Comparison of ENCODE assay signal across 2 cellular contexts in the genomic region with DNA sequence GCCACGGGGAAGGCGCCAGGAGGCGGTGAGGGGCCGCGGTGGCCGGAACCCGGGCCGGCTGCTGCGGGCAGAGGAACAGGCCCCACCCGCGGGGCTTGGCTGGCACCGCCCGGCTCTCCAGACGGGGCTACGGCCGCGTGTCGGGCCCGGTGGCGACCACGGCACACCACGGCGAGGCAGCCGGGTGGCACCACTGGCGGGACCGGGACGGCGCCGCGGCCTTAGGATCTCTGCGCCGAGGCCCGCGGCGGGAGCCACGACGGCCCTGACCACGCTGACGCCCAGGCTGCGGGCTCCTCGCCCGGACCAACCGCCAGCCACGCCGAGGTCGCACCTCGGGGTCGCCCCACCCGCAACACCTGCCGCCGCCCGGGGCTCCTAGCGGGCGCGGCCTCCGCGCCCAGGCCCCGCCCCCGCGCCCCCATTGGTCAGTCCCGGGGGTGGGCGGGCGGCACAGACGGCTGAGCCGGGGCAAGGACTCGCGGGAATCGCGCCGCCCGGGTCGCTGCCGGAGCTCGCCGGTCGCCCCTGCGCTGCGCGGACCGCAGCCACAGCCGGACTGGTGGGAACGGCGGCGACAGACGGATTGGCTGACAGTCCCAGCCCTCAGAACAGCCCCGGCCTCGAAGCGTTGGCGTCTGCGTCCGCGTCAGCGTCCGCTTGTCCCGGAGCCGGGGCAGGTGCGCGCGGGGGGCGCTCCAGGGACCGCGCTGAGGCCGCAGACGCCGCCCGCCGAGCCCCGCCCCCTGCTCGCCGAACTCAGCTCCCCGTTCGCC.
TF ChIP-seq lines count a peak whose summit lies in the region.

A gene with protein sequence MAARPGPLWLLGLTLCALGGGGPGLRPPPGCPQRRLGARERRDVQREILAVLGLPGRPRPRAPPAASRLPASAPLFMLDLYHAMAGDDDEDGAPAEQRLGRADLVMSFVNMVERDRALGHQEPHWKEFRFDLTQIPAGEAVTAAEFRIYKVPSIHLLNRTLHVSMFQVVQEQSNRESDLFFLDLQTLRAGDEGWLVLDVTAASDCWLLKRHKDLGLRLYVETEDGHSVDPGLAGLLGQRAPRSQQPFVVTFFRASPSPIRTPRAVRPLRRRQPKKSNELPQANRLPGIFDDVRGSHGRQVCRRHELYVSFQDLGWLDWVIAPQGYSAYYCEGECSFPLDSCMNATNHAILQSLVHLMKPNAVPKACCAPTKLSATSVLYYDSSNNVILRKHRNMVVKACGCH (plus strand): TSS at position 491 of the 776 bp plus-strand sequence. CDS start 356 bp downstream, outside the sequence.

TF ChIP-seq in IMR-90, 13 proteins besides CTCF, POLR2A, EP300 and RAD21:
- TF ChIP-seq, protein P1, sequence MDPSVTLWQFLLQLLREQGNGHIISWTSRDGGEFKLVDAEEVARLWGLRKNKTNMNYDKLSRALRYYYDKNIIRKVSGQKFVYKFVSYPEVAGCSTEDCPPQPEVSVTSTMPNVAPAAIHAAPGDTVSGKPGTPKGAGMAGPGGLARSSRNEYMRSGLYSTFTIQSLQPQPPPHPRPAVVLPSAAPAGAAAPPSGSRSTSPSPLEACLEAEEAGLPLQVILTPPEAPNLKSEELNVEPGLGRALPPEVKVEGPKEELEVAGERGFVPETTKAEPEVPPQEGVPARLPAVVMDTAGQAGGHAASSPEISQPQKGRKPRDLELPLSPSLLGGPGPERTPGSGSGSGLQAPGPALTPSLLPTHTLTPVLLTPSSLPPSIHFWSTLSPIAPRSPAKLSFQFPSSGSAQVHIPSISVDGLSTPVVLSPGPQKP (IDR thresholded peaks at IDR 0.05; ENCODE audit: borderline replicate concordance, low read depth, low read length) = no peak
- TF ChIP-seq CEBPB (IDR thresholded peaks at IDR 0.05; ENCODE audit: low read depth, low read length) (no peak), NFE2L2 (IDR thresholded peaks at IDR 0.05; ENCODE audit: low read depth, low read length) (no peak), MAZ (IDR thresholded peaks at IDR 0.05; ENCODE audit: borderline replicate concordance, low read depth, low read length) (no peak), MXI1 (IDR thresholded peaks at IDR 0.05; ENCODE audit: borderline replicate concordance, low read depth, low read length) (no peak), CHD1 (IDR thresholded peaks at IDR 0.05; ENCODE audit: low read depth, low read length) (no peak), BHLHE40 (IDR thresholded peaks at IDR 0.05; ENCODE audit: low read depth, low read length) (no peak), FOS (IDR thresholded peaks at IDR 0.05; ENCODE audit: low read depth, low read length) (no peak), RFX5 (IDR thresholded peaks at IDR 0.05; ENCODE audit: low read depth, low read length) (no peak), RCOR1 (IDR thresholded peaks at IDR 0.05; ENCODE audit: insufficient replicate concordance, low read length) (no peak), SMC3 (IDR thresholded peaks at IDR 0.05; ENCODE audit: low read depth, low read length) (no peak), MAFK (IDR thresholded peaks at IDR 0.05; ENCODE audit: low read depth, low read length) (no peak)
- TF ChIP-seq, protein P2, sequence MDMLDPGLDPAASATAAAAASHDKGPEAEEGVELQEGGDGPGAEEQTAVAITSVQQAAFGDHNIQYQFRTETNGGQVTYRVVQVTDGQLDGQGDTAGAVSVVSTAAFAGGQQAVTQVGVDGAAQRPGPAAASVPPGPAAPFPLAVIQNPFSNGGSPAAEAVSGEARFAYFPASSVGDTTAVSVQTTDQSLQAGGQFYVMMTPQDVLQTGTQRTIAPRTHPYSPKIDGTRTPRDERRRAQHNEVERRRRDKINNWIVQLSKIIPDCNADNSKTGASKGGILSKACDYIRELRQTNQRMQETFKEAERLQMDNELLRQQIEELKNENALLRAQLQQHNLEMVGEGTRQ (IDR thresholded peaks at IDR 0.05; ENCODE audit: low read depth, low read length) = no peak

TF ChIP-seq in SK-N-SH, 30 proteins besides CTCF, POLR2A, EP300 and RAD21:
- TF ChIP-seq, protein P3, sequence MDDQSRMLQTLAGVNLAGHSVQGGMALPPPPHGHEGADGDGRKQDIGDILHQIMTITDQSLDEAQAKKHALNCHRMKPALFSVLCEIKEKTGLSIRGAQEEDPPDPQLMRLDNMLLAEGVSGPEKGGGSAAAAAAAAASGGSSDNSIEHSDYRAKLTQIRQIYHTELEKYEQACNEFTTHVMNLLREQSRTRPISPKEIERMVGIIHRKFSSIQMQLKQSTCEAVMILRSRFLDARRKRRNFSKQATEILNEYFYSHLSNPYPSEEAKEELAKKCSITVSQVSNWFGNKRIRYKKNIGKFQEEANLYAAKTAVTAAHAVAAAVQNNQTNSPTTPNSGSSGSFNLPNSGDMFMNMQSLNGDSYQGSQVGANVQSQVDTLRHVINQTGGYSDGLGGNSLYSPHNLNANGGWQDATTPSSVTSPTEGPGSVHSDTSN (IDR thresholded peaks at IDR 0.05) = no peak
- TF ChIP-seq JUND (IDR thresholded peaks at IDR 0.05) (no peak), TCF12 (IDR thresholded peaks at IDR 0.05) (no peak), RCOR1 (IDR thresholded peaks at IDR 0.05; ENCODE audit: low read length) (no peak), TEAD4 (IDR thresholded peaks at IDR 0.05; ENCODE audit: borderline replicate concordance, insufficient read depth) (no peak), ELF1 (IDR thresholded peaks at IDR 0.05) (no peak), FOXM1 (IDR thresholded peaks at IDR 0.05; ENCODE audit: low read depth) (no peak), RFX5 (IDR thresholded peaks at IDR 0.05; ENCODE audit: low read length) (no peak), NFIC (IDR thresholded peaks at IDR 0.05; ENCODE audit: borderline replicate concordance) (no peak), YY1 (IDR thresholded peaks at IDR 0.05; ENCODE audit: low read depth) (no peak), MEF2A (IDR thresholded peaks at IDR 0.05; ENCODE audit: borderline replicate concordance, low read depth) (no peak), SMC3 (IDR thresholded peaks at IDR 0.05; ENCODE audit: low read depth, low read length) (no peak), MXI1 (IDR thresholded peaks at IDR 0.05; ENCODE audit: low read depth, low read length) (no peak)
- TF ChIP-seq, protein P4, sequence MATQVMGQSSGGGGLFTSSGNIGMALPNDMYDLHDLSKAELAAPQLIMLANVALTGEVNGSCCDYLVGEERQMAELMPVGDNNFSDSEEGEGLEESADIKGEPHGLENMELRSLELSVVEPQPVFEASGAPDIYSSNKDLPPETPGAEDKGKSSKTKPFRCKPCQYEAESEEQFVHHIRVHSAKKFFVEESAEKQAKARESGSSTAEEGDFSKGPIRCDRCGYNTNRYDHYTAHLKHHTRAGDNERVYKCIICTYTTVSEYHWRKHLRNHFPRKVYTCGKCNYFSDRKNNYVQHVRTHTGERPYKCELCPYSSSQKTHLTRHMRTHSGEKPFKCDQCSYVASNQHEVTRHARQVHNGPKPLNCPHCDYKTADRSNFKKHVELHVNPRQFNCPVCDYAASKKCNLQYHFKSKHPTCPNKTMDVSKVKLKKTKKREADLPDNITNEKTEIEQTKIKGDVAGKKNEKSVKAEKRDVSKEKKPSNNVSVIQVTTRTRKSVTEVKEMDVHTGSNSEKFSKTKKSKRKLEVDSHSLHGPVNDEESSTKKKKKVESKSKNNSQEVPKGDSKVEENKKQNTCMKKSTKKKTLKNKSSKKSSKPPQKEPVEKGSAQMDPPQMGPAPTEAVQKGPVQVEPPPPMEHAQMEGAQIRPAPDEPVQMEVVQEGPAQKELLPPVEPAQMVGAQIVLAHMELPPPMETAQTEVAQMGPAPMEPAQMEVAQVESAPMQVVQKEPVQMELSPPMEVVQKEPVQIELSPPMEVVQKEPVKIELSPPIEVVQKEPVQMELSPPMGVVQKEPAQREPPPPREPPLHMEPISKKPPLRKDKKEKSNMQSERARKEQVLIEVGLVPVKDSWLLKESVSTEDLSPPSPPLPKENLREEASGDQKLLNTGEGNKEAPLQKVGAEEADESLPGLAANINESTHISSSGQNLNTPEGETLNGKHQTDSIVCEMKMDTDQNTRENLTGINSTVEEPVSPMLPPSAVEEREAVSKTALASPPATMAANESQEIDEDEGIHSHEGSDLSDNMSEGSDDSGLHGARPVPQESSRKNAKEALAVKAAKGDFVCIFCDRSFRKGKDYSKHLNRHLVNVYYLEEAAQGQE (IDR thresholded peaks at IDR 0.05; ENCODE audit: low read depth, low read length) = no peak
- TF ChIP-seq, protein P5, sequence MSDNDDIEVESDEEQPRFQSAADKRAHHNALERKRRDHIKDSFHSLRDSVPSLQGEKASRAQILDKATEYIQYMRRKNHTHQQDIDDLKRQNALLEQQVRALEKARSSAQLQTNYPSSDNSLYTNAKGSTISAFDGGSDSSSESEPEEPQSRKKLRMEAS (IDR thresholded peaks at IDR 0.05; ENCODE audit: low read depth) = no peak
- TF ChIP-seq, protein P6, sequence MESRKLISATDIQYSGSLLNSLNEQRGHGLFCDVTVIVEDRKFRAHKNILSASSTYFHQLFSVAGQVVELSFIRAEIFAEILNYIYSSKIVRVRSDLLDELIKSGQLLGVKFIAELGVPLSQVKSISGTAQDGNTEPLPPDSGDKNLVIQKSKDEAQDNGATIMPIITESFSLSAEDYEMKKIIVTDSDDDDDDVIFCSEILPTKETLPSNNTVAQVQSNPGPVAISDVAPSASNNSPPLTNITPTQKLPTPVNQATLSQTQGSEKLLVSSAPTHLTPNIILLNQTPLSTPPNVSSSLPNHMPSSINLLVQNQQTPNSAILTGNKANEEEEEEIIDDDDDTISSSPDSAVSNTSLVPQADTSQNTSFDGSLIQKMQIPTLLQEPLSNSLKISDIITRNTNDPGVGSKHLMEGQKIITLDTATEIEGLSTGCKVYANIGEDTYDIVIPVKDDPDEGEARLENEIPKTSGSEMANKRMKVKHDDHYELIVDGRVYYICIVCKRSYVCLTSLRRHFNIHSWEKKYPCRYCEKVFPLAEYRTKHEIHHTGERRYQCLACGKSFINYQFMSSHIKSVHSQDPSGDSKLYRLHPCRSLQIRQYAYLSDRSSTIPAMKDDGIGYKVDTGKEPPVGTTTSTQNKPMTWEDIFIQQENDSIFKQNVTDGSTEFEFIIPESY (IDR thresholded peaks at IDR 0.05; ENCODE audit: borderline replicate concordance, low read depth) = no peak
